8 cellular contexts compared by ENCODE assay signal in genomic region chr11:66842896-66843775, GRCh38. TPM values are rescaled to one million over a fixed set of nuclear protein-coding genes. Genes with fewer than 3 reads are reported as not detected.
DNase-seq lines count a peak whose midpoint lies in the region; ATAC-seq and TF ChIP-seq lines count a peak whose summit lies in the region.

Gene RCE1, plus strand, starts transcription at chr11:66843441. Its CDS starts 15 bp downstream, at chr11:66843456.

- H3K27ac Mint-ChIP-seq in activated T-helper 17 cell treated with anti-CD3 and anti-CD28 coated beads, Interleukin-2, amount 50 U/mL, for 72 hours, result peak within 1 kb of the TSS; percentile 99
- peak within 1 kb of the TSS; percentile 79 to 96 (median 92) for H3K27ac Mint-ChIP-seq in nephron
- peak within 1 kb of the TSS; percentile 95 for H3K27ac Mint-ChIP-seq in stimulated activated naive CD8-positive, alpha-beta T cell treated with anti-CD3 and anti-CD28 coated beads, Interleukin-15, Interleukin-2, amounts not matched to agents 100 ng/mL and 50 ng/mL, for 24 hours

- in situ Hi-C loops in KBM-7 (cut with MboI; ENCODE audit: low pct_unique_long_range_greater_than_20kb, low sequenced_read_pairs), result loop anchor here (25.0 kb wide), 1 partner anchor 156 kb away; the partner anchor contains the start of gene RBM4B

- H3K4me1 Mint-ChIP-seq in activated T-helper 17 cell treated with anti-CD3 and anti-CD28 coated beads, Interleukin-2, amount 50 U/mL, for 72 hours, result peaks cover 32% of the 10 kb centered on the region
- peaks cover 12% of the 10 kb centered on the region for H3K4me1 Mint-ChIP-seq in nephron
- peaks cover 49% of the 10 kb centered on the region for H3K4me1 Mint-ChIP-seq in stimulated activated naive CD8-positive, alpha-beta T cell treated with anti-CD3 and anti-CD28 coated beads, Interleukin-15, Interleukin-2, amounts not matched to agents 100 ng/mL and 50 ng/mL, for 24 hours (ENCODE audit: low read depth)

- peaks cover 62% of the 10 kb centered on the region for H3K36me3 Mint-ChIP-seq in activated T-helper 17 cell treated with anti-CD3 and anti-CD28 coated beads, Interleukin-2, amount 50 U/mL, for 72 hours (ENCODE audit: low read depth)
- peaks cover 17% of the 10 kb centered on the region for H3K36me3 Mint-ChIP-seq in nephron (ENCODE audit: low read depth)
- peaks cover 27% of the 10 kb centered on the region for H3K36me3 Mint-ChIP-seq in stimulated activated naive CD8-positive, alpha-beta T cell treated with anti-CD3 and anti-CD28 coated beads, Interleukin-15, Interleukin-2, amounts not matched to agents 100 ng/mL and 50 ng/mL, for 24 hours (ENCODE audit: low read depth)

- H3K4me3 Mint-ChIP-seq in activated T-helper 17 cell treated with anti-CD3 and anti-CD28 coated beads, Interleukin-2, amount 50 U/mL, for 72 hours, result peak within 1 kb of the TSS; percentile 99
- peak within 1 kb of the TSS; percentile 92 to 99 (median 93) for H3K4me3 Mint-ChIP-seq in nephron
- H3K4me3 Mint-ChIP-seq in stimulated activated naive CD8-positive, alpha-beta T cell treated with anti-CD3 and anti-CD28 coated beads, Interleukin-15, Interleukin-2, amounts not matched to agents 100 ng/mL and 50 ng/mL, for 24 hours, result peak within 1 kb of the TSS; percentile 94

- ATAC-seq in GM21717 (IDR thresholded peaks at IDR 0.05; ENCODE audit: unreplicated experiment), result peak; percentile 61
- ATAC-seq in activated T-helper 17 cell treated with anti-CD3 and anti-CD28 coated beads, Interleukin-2, amount 50 U/mL, for 72 hours (replicated peaks), result peak; percentile 95

- no peak for TF ChIP-seq CTCF in nephron (IDR thresholded peaks at IDR 0.05; ENCODE audit: unreplicated experiment in 3 of 3)

- no peaks in the 10 kb centered on the region for H3K9me3 Mint-ChIP-seq in activated T-helper 17 cell treated with anti-CD3 and anti-CD28 coated beads, Interleukin-2, amount 50 U/mL, for 72 hours
- H3K9me3 Mint-ChIP-seq in nephron, result no peaks in the 10 kb centered on the region
- no peaks in the 10 kb centered on the region for H3K9me3 Mint-ChIP-seq in stimulated activated naive CD8-positive, alpha-beta T cell treated with anti-CD3 and anti-CD28 coated beads, Interleukin-15, Interleukin-2, amounts not matched to agents 100 ng/mL and 50 ng/mL, for 24 hours

- DNase-seq in DMS79 (lab: John Stamatoyannopoulos, UW) (peak; percentile 65), KBM-7 (peak; percentile 91), RPMI7951 (ENCODE audit: low read depth) (peak; percentile 86), fibroblast of peridontal ligament (ENCODE audit: extremely low read depth) (peak; percentile 81)

- no peaks in the 10 kb centered on the region for H3K27me3 Mint-ChIP-seq in activated T-helper 17 cell treated with anti-CD3 and anti-CD28 coated beads, Interleukin-2, amount 50 U/mL, for 72 hours
- H3K27me3 Mint-ChIP-seq in nephron (ENCODE audit: low read depth), result no peaks in the 10 kb centered on the region
- H3K27me3 Mint-ChIP-seq in stimulated activated naive CD8-positive, alpha-beta T cell treated with anti-CD3 and anti-CD28 coated beads, Interleukin-15, Interleukin-2, amounts not matched to agents 100 ng/mL and 50 ng/mL, for 24 hours, result no peaks in the 10 kb centered on the region

RNA-seq across cellular contexts. Expression of gene RCE1, which starts in this region (rescaled TPM):
- total RNA-seq in RPMI7951 (2014; rRNA removed; shearing (Covaris generic)), result 23.2 and 26.1 TPM in 2 replicates
- total RNA-seq in activated T-helper 17 cell treated with anti-CD3 and anti-CD28 coated beads, Interleukin-2, amount 50 U/mL, for 72 hours, result 10 to 100 TPM; 27.2 to 31.4 TPM

Comparison
In these comparisons a context has a peak if more than half of its experiments do, and no peak if none do; other contexts are left out.
1. Peak in every context shown above with its lines: DNase-seq and ATAC-seq.